ENCODE assay signal across 1 cellular context in the genomic region with DNA sequence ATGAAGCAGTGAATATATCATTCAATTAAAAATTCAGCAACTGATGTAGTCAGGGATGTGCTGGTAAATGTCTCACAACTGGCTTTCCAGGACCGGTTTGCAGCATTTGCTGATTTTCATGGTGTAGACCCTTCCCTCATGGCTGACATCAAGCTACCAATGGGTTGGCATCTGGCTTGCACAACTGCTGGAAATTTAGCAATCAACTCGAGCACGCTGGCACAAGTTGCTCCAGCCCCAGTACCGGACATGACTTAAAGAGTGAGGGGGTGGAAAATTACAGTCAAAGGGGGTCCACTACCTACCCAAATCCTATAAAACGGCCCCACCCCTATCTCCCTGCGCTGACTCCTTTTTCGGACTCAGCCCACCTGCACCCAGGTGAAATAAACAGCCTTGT.
TF ChIP-seq lines count a peak whose summit lies in the region.

No MANE protein-coding gene starts in this region.

TF ChIP-seq in GM23338, 12 proteins besides CTCF, POLR2A, EP300 and RAD21:
- TF ChIP-seq, protein P1, sequence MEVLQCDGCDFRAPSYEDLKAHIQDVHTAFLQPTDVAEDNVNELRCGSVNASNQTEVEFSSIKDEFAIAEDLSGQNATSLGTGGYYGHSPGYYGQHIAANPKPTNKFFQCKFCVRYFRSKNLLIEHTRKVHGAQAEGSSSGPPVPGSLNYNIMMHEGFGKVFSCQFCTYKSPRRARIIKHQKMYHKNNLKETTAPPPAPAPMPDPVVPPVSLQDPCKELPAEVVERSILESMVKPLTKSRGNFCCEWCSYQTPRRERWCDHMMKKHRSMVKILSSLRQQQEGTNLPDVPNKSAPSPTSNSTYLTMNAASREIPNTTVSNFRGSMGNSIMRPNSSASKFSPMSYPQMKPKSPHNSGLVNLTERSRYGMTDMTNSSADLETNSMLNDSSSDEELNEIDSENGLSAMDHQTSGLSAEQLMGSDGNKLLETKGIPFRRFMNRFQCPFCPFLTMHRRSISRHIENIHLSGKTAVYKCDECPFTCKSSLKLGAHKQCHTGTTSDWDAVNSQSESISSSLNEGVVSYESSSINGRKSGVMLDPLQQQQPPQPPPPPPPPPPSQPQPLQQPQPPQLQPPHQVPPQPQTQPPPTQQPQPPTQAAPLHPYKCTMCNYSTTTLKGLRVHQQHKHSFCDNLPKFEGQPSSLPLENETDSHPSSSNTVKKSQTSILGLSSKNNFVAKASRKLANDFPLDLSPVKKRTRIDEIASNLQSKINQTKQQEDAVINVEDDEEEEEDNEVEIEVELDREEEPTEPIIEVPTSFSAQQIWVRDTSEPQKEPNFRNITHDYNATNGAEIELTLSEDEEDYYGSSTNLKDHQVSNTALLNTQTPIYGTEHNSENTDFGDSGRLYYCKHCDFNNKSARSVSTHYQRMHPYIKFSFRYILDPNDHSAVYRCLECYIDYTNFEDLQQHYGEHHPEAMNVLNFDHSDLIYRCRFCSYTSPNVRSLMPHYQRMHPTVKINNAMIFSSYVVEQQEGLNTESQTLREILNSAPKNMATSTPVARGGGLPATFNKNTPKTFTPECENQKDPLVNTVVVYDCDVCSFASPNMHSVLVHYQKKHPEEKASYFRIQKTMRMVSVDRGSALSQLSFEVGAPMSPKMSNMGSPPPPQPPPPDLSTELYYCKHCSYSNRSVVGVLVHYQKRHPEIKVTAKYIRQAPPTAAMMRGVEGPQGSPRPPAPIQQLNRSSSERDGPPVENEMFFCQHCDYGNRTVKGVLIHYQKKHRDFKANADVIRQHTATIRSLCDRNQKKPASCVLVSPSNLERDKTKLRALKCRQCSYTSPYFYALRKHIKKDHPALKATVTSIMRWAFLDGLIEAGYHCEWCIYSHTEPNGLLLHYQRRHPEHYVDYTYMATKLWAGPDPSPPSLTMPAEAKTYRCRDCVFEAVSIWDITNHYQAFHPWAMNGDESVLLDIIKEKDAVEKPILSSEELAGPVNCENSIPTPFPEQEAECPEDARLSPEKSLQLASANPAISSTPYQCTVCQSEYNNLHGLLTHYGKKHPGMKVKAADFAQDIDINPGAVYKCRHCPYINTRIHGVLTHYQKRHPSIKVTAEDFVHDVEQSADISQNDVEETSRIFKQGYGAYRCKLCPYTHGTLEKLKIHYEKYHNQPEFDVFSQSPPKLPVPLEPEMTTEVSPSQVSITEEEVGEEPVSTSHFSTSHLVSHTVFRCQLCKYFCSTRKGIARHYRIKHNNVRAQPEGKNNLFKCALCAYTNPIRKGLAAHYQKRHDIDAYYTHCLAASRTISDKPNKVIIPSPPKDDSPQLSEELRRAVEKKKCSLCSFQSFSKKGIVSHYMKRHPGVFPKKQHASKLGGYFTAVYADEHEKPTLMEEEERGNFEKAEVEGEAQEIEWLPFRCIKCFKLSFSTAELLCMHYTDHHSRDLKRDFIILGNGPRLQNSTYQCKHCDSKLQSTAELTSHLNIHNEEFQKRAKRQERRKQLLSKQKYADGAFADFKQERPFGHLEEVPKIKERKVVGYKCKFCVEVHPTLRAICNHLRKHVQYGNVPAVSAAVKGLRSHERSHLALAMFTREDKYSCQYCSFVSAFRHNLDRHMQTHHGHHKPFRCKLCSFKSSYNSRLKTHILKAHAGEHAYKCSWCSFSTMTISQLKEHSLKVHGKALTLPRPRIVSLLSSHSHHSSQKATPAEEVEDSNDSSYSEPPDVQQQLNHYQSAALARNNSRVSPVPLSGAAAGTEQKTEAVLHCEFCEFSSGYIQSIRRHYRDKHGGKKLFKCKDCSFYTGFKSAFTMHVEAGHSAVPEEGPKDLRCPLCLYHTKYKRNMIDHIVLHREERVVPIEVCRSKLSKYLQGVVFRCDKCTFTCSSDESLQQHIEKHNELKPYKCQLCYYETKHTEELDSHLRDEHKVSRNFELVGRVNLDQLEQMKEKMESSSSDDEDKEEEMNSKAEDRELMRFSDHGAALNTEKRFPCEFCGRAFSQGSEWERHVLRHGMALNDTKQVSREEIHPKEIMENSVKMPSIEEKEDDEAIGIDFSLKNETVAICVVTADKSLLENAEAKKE (CRISPR knock-in tag; IDR thresholded peaks at IDR 0.05) = no peak
- TF ChIP-seq JUNB (IDR thresholded peaks at IDR 0.05; ENCODE audit: unreplicated experiment) (no peak), EZH2phosphoT487 (IDR thresholded peaks at IDR 0.05; ENCODE audit: unreplicated experiment) (no peak), ZNF331 (CRISPR knock-in tag; IDR thresholded peaks at IDR 0.05; ENCODE audit: low read depth) (no peak), CREB1 (CRISPR knock-in tag; IDR thresholded peaks at IDR 0.05; ENCODE audit: low read depth) (no peak), NANOG (IDR thresholded peaks at IDR 0.05; ENCODE audit: borderline replicate concordance) (no peak), ZNF114 (CRISPR knock-in tag; IDR thresholded peaks at IDR 0.05) (no peak), STAT1 (IDR thresholded peaks at IDR 0.05; ENCODE audit: unreplicated experiment) (no peak)
- TF ChIP-seq, protein P2, sequence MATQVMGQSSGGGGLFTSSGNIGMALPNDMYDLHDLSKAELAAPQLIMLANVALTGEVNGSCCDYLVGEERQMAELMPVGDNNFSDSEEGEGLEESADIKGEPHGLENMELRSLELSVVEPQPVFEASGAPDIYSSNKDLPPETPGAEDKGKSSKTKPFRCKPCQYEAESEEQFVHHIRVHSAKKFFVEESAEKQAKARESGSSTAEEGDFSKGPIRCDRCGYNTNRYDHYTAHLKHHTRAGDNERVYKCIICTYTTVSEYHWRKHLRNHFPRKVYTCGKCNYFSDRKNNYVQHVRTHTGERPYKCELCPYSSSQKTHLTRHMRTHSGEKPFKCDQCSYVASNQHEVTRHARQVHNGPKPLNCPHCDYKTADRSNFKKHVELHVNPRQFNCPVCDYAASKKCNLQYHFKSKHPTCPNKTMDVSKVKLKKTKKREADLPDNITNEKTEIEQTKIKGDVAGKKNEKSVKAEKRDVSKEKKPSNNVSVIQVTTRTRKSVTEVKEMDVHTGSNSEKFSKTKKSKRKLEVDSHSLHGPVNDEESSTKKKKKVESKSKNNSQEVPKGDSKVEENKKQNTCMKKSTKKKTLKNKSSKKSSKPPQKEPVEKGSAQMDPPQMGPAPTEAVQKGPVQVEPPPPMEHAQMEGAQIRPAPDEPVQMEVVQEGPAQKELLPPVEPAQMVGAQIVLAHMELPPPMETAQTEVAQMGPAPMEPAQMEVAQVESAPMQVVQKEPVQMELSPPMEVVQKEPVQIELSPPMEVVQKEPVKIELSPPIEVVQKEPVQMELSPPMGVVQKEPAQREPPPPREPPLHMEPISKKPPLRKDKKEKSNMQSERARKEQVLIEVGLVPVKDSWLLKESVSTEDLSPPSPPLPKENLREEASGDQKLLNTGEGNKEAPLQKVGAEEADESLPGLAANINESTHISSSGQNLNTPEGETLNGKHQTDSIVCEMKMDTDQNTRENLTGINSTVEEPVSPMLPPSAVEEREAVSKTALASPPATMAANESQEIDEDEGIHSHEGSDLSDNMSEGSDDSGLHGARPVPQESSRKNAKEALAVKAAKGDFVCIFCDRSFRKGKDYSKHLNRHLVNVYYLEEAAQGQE (IDR thresholded peaks at IDR 0.05; ENCODE audit: unreplicated experiment) = no peak
- TF ChIP-seq, protein P3, sequence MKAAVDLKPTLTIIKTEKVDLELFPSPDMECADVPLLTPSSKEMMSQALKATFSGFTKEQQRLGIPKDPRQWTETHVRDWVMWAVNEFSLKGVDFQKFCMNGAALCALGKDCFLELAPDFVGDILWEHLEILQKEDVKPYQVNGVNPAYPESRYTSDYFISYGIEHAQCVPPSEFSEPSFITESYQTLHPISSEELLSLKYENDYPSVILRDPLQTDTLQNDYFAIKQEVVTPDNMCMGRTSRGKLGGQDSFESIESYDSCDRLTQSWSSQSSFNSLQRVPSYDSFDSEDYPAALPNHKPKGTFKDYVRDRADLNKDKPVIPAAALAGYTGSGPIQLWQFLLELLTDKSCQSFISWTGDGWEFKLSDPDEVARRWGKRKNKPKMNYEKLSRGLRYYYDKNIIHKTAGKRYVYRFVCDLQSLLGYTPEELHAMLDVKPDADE (IDR thresholded peaks at IDR 0.05) = no peak
